ENCODE assay signal across 21 cellular contexts in the genomic region with DNA sequence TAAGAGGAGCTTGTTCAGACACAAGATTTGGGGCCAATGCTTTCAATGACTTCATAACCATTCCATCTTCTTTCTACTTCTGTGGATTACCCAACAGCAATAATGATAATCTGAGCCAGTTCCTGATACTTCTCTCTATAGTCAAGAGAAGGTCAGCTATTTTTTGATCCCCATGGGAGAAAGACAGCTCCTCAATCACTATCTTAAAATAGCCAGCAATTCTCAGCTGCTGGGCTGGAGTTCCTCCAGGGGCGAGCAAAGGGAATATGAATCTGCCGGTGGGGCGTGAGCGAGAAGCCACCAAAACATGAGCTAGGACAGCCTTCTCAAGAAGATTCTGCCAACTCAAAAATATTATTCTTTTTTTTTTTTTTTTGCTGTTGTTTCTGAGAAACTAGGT. TPM values are rescaled to one million over a fixed set of nuclear protein-coding genes. Genes with fewer than 3 reads are reported as not detected.
DNase-seq lines count a peak whose midpoint lies in the region; ATAC-seq and TF ChIP-seq lines count a peak whose summit lies in the region.
"Had no signal": no experiment of that assay in that cellular context is flagged by ENCODE, and none has a peak within 500 bp of the region (broad histone marks: within the 10 kb centered on the region; RNA-seq: fewer than 3 reads in every experiment).

A gene with protein sequence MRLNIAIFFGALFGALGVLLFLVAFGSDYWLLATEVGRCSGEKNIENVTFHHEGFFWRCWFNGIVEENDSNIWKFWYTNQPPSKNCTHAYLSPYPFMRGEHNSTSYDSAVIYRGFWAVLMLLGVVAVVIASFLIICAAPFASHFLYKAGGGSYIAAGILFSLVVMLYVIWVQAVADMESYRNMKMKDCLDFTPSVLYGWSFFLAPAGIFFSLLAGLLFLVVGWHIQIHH (plus strand): TSS at position 269 of the 400 bp plus-strand sequence. CDS start 187 bp downstream, outside the sequence.

- H3K9me3 ChIP-seq in PC-9 (ENCODE audit: insufficient read depth, low read depth) (no peaks in the 10 kb centered on the region), subcutaneous abdominal adipose tissue (ENCODE audit: control insufficient read depth in 5 of 5, low read length in 5 of 5) (peaks cover 0 to 3% (median 0%) of the 10 kb centered on the region in 5 donors), endodermal cell (ENCODE audit: control insufficient read depth, low read length) (peaks cover 7% of the 10 kb centered on the region)

- peak within 1 kb of the TSS in 1 of 2 donors; percentile 8 for H3K27ac Mint-ChIP-seq in natural killer cell treated with Interleukin-12 subunit alpha and Interleukin-12 subunit beta and Interleukin-15 and Interleukin-18, amount 100 ng/mL, for 72 hours
- H3K27ac Mint-ChIP-seq in endodermal cell, result no peak within 1 kb of the TSS
- no peak within 1 kb of the TSS for H3K27ac Mint-ChIP-seq in activated CD4-positive, alpha-beta T cell treated with anti-CD3 and anti-CD28 coated beads, Interleukin-2, amount 10 ng/mL, durations not matched to agents 7 days and 5 days
- H3K27ac Mint-ChIP-seq: B cell; CD8-positive, alpha-beta T cell had no signal

- H3K4me2 ChIP-seq in PC-9, result no peak within 1 kb of the TSS

- H3K27me3 ChIP-seq in PC-9 (ENCODE audit: insufficient read depth, low read depth) (no peaks in the 10 kb centered on the region), subcutaneous abdominal adipose tissue (ENCODE audit: control insufficient read depth in 5 of 5, insufficient read depth in 4 of 5, low read length in 5 of 5) (no peaks in the 10 kb centered on the region), endodermal cell (ENCODE audit: control insufficient read depth, insufficient read depth, low read length, poor library complexity, severe bottlenecking) (no peaks in the 10 kb centered on the region)

- H3K27ac ChIP-seq in PC-9, result no peak within 1 kb of the TSS
- peak within 1 kb of the TSS; percentile 60 for H3K27ac ChIP-seq in subcutaneous abdominal adipose tissue (ENCODE audit: low read depth, low read length)
- H3K27ac ChIP-seq in endodermal cell (ENCODE audit: low read depth, low read length), result no peak within 1 kb of the TSS
- H3K27ac ChIP-seq: HL-60, RWPE1 had no signal

- 87% methylated on average over 4 of the region's 4 CpGs; no CpG with 5 or more reads in 1 of the 2 experiments for WGBS in endodermal cell (ENCODE audit: insufficient coverage in 1 of 2, insufficient read length in 1 of 2), 2 experiments

- H3K36me3 ChIP-seq in PC-9 (ENCODE audit: low read depth) (0 out of 2 replicates have a peak, but pooled peaks cover 8% of the 10 kb centered on the region), subcutaneous abdominal adipose tissue (ENCODE audit: control insufficient read depth in 5 of 5, insufficient read depth in 5 of 5, low read length in 5 of 5) (no peaks in the 10 kb centered on the region), endodermal cell (ENCODE audit: control insufficient read depth, insufficient read depth, low read length) (no peaks in the 10 kb centered on the region)

- H3K4me1 Mint-ChIP-seq in natural killer cell treated with Interleukin-12 subunit alpha and Interleukin-12 subunit beta and Interleukin-15 and Interleukin-18, amount 100 ng/mL, for 72 hours (ENCODE audit: low read depth in 2 of 2), result no peaks in the 10 kb centered on the region
- no peaks in the 10 kb centered on the region for H3K4me1 Mint-ChIP-seq in endodermal cell
- no peaks in the 10 kb centered on the region for H3K4me1 Mint-ChIP-seq in activated CD4-positive, alpha-beta T cell treated with anti-CD3 and anti-CD28 coated beads, Interleukin-2, amount 10 ng/mL, durations not matched to agents 7 days and 5 days
- H3K4me1 Mint-ChIP-seq: B cell had no signal

- H3K9me2 ChIP-seq in PC-9 (ENCODE audit: insufficient read depth), result no peaks in the 10 kb centered on the region

- no peak for ATAC-seq in natural killer cell treated with Interleukin-12 subunit alpha and Interleukin-12 subunit beta and Interleukin-15 and Interleukin-18, amount 100 ng/mL, for 72 hours
- ATAC-seq: CD8-positive, alpha-beta T cell; GM12878 had no signal

- H3K9ac ChIP-seq in subcutaneous abdominal adipose tissue (ENCODE audit: low read length in 5 of 5) (no peak within 1 kb of the TSS), endodermal cell (ENCODE audit: extremely low read depth, low read length, poor library complexity, severe bottlenecking) (no peak within 1 kb of the TSS)

- no peaks in the 10 kb centered on the region for H3K27me3 Mint-ChIP-seq in natural killer cell treated with Interleukin-12 subunit alpha and Interleukin-12 subunit beta and Interleukin-15 and Interleukin-18, amount 100 ng/mL, for 72 hours
- no peaks in the 10 kb centered on the region for H3K27me3 Mint-ChIP-seq in endodermal cell (ENCODE audit: insufficient read depth)
- H3K27me3 Mint-ChIP-seq in activated CD4-positive, alpha-beta T cell treated with anti-CD3 and anti-CD28 coated beads, Interleukin-2, amount 10 ng/mL, durations not matched to agents 7 days and 5 days, result no peaks in the 10 kb centered on the region
- H3K27me3 Mint-ChIP-seq: B cell had no signal

- intact Hi-C loops in PC-9 (cut with micrococcal nuclease; ENCODE audit: unreplicated experiment), result no loop called here
- intact Hi-C loops in cardiac septum (cut with DNase I), result no loop called here

- CTCF ChIA-PET in PC-9 (lab: Charles Lee), result interaction anchor here (1.0 kb wide), 1 partner anchor 8 kb away, joined by 3 read pairs; no protein-coding TSS in a partner anchor
- CTCF ChIA-PET in activated CD4-positive, alpha-beta T cell treated with anti-CD3 and anti-CD28 coated beads, Interleukin-2, amount 10 ng/mL, durations not matched to agents 7 days and 5 days (lab: Charles Lee), result interaction anchor here (0.7 to 1.3 kb wide), 3 partner anchors 11 to 998 kb away, joined by 3 to 4 read pairs (median 3); no protein-coding TSS in a partner anchor

- no TSS peak for BruUV-seq in PC-9 (replicated peaks; lab: Mats Ljungman, UMichigan)

- H3K4me3 Mint-ChIP-seq in natural killer cell treated with Interleukin-12 subunit alpha and Interleukin-12 subunit beta and Interleukin-15 and Interleukin-18, amount 100 ng/mL, for 72 hours, result no peak within 1 kb of the TSS
- no peak within 1 kb of the TSS for H3K4me3 Mint-ChIP-seq in endodermal cell
- H3K4me3 Mint-ChIP-seq in activated CD4-positive, alpha-beta T cell treated with anti-CD3 and anti-CD28 coated beads, Interleukin-2, amount 10 ng/mL, durations not matched to agents 7 days and 5 days, result no peak within 1 kb of the TSS
- H3K4me3 Mint-ChIP-seq: B cell; CD8-positive, alpha-beta T cell had no signal

- H3K4me3 ChIP-seq in PC-9, result no peak within 1 kb of the TSS
- no peak within 1 kb of the TSS for H3K4me3 ChIP-seq in subcutaneous abdominal adipose tissue (ENCODE audit: low read depth in 1 of 5, low read length in 5 of 5)
- H3K4me3 ChIP-seq in endodermal cell (ENCODE audit: low read length), result no peak within 1 kb of the TSS
- H3K4me3 ChIP-seq: GM12878 had no signal

- H3K4me1 ChIP-seq in PC-9 (replicated peaks; ENCODE audit: insufficient read depth) (no peaks in the 10 kb centered on the region), subcutaneous abdominal adipose tissue (ENCODE audit: control insufficient read depth in 5 of 5, insufficient read depth in 5 of 5, low read length in 5 of 5) (peaks cover 0 to 62% (median 22%) of the 10 kb centered on the region in 5 donors), endodermal cell (ENCODE audit: control insufficient read depth, insufficient read depth, low read length) (no peaks in the 10 kb centered on the region)

- H3K79me2 ChIP-seq in PC-9 (ENCODE audit: low read depth), result no peaks in the 10 kb centered on the region

- H2AFZ ChIP-seq in PC-9, result no peak within 1 kb of the TSS

- POLR2A ChIA-PET in PC-9 (lab: Charles Lee; ENCODE audit: unreplicated experiment), result no interaction called here
- POLR2A ChIA-PET in activated CD4-positive, alpha-beta T cell treated with anti-CD3 and anti-CD28 coated beads, Interleukin-2, amount 10 ng/mL, durations not matched to agents 7 days and 5 days (lab: Charles Lee), result no interaction called here

- no peaks in the 10 kb centered on the region for H3K9me3 Mint-ChIP-seq in natural killer cell treated with Interleukin-12 subunit alpha and Interleukin-12 subunit beta and Interleukin-15 and Interleukin-18, amount 100 ng/mL, for 72 hours
- H3K9me3 Mint-ChIP-seq in endodermal cell, result peaks cover 3% of the 10 kb centered on the region
- H3K9me3 Mint-ChIP-seq in activated CD4-positive, alpha-beta T cell treated with anti-CD3 and anti-CD28 coated beads, Interleukin-2, amount 10 ng/mL, durations not matched to agents 7 days and 5 days, result no peaks in the 10 kb centered on the region
- H3K9me3 Mint-ChIP-seq: CD8-positive, alpha-beta T cell had no signal

- DNase-seq in PC-9 (no peak), cardiac septum (ENCODE audit: low spot score) (peak; percentile 79), myocyte (ENCODE audit: low read depth) (peak; percentile 92), endodermal cell (no peak), HuH-7 (ENCODE audit: low spot score) (no peak)
- DNase-seq in natural killer cell treated with Interleukin-12 subunit alpha and Interleukin-12 subunit beta and Interleukin-15 and Interleukin-18, amount 100 ng/mL, for 72 hours (ENCODE audit: low spot score), result no peak
- no peak for DNase-seq in activated CD4-positive, alpha-beta T cell treated with anti-CD3 and anti-CD28 coated beads, Interleukin-2, amount 10 ng/mL, durations not matched to agents 7 days and 5 days
- DNase-seq: ACHN; CD8-positive, alpha-beta T cell; DND-41; GOT3; NCI-H1417; NCI-H2029; NCI-H2171 treated with DMSO at 0.1 percent for 48 hours; NCI-H446 treated with DMSO at 0.1 percent for 48 hours; OCI-M1 had no signal

- no peak for TF ChIP-seq CTCF in PC-9 (conservative IDR thresholded peaks at IDR 0.05)
- TF ChIP-seq CTCF in endodermal cell (conservative IDR thresholded peaks at IDR 0.05), result no peak

- no peaks in the 10 kb centered on the region for H3K36me3 Mint-ChIP-seq in natural killer cell treated with Interleukin-12 subunit alpha and Interleukin-12 subunit beta and Interleukin-15 and Interleukin-18, amount 100 ng/mL, for 72 hours
- peaks cover 4% of the 10 kb centered on the region for H3K36me3 Mint-ChIP-seq in endodermal cell (ENCODE audit: low read depth)
- no peaks in the 10 kb centered on the region for H3K36me3 Mint-ChIP-seq in activated CD4-positive, alpha-beta T cell treated with anti-CD3 and anti-CD28 coated beads, Interleukin-2, amount 10 ng/mL, durations not matched to agents 7 days and 5 days (ENCODE audit: low read depth)

- H4K20me1 ChIP-seq in PC-9 (ENCODE audit: insufficient read depth), result no peaks in the 10 kb centered on the region

- H3F3A ChIP-seq in PC-9 (ENCODE audit: insufficient read depth, low read depth), result no peaks in the 10 kb centered on the region

RNA-seq across cellular contexts. Expression of the gene that starts here (rescaled TPM):
- total RNA-seq in PC-9 (2021) (12.9 and 13.7 TPM in 2 replicates), cardiac septum (135 TPM), myocyte (25.5 and 29.7 TPM in 2 replicates), endodermal cell (1 to 10 TPM; 4.2 to 5.6 TPM)
- polyA plus RNA-seq in myocyte (2012), result 26.9 TPM
- total RNA-seq in natural killer cell treated with Interleukin-12 subunit alpha and Interleukin-12 subunit beta and Interleukin-15 and Interleukin-18, amount 100 ng/mL, for 72 hours, result 1 to 10 TPM; 3.6 to 4.8 TPM
- polyA plus RNA-seq in endodermal cell (2013, experiment 1 of 2), result 6.3 TPM
- polyA plus RNA-seq in endodermal cell (2013, experiment 2 of 2), result 5.4 TPM
- total RNA-seq in activated CD4-positive, alpha-beta T cell treated with anti-CD3 and anti-CD28 coated beads, Interleukin-2, amount 10 ng/mL, durations not matched to agents 7 days and 5 days, result 1 to 10 TPM; 2.5 to 4.1 TPM

Comparison
In these comparisons a context has a peak if more than half of its experiments do, and no peak if none do; other contexts are left out.
1. DNase-seq: peak in cardiac septum (single experiment) and myocyte (single experiment); none in PC-9 (0 of 2), natural killer cell treated with Interleukin-12 subunit alpha and Interleukin-12 subunit beta and Interleukin-15 and Interleukin-18, amount 100 ng/mL, for 72 hours (single experiment), endodermal cell (single experiment), HuH-7 (single experiment) and activated CD4-positive, alpha-beta T cell treated with anti-CD3 and anti-CD28 coated beads, Interleukin-2, amount 10 ng/mL, durations not matched to agents 7 days and 5 days (single experiment).